13 cellular contexts compared by ENCODE assay signal in genomic region chr2:150475479-150476212, GRCh38. TPM values are rescaled to one million over a fixed set of nuclear protein-coding genes. Genes with fewer than 3 reads are reported as not detected.
DNase-seq lines count a peak whose midpoint lies in the region; ATAC-seq and TF ChIP-seq lines count a peak whose summit lies in the region.
"Had no signal": no experiment of that assay in that cellular context is flagged by ENCODE, and none has a peak within 500 bp of the region (broad histone marks: within the 10 kb centered on the region; RNA-seq: fewer than 3 reads in every experiment).

No MANE protein-coding gene starts in this region.

- H2BK120ac ChIP-seq in trophoblast cell (ENCODE audit: insufficient read depth, low read length, poor library complexity), result no peak overlapping the region

- H3K27ac Mint-ChIP-seq in brain, result peak overlapping the region; percentile 0 to 95 (median 92)
- H3K27ac Mint-ChIP-seq: activated naive CD8-positive, alpha-beta T cell had no signal

- H3K4me1 Mint-ChIP-seq in brain, result peaks cover 100% of the 10 kb centered on the region

- peak overlapping the region; percentile 69 for H3K4me2 ChIP-seq in skeletal muscle satellite cell (ENCODE audit: low read length)
- no peak overlapping the region for H3K4me2 ChIP-seq in trophoblast cell (ENCODE audit: low read length)

- H3K4me1 ChIP-seq in foreskin keratinocyte (peaks cover 75% of the 10 kb centered on the region), skeletal muscle satellite cell (ENCODE audit: control insufficient read depth, insufficient read depth, low read length) (peaks cover 94% of the 10 kb centered on the region), trophoblast cell (ENCODE audit: control insufficient read depth in 1 of 2, insufficient read depth in 2 of 2, low read length in 2 of 2) (peaks cover 6 to 14% of the 10 kb centered on the region in 2 experiments)
- H3K4me1 ChIP-seq: BE2C had no signal

- H3K27me3 ChIP-seq in foreskin keratinocyte (no peaks in the 10 kb centered on the region), skeletal muscle satellite cell (ENCODE audit: control insufficient read depth, insufficient read depth, low read length) (no peaks in the 10 kb centered on the region), trophoblast cell (ENCODE audit: insufficient read depth, low read length) (no peaks in the 10 kb centered on the region)
- H3K27me3 ChIP-seq: BE2C had no signal

- no peak overlapping the region for H4K91ac ChIP-seq in trophoblast cell (ENCODE audit: low read depth, low read length)

- peaks cover 72% of the 10 kb centered on the region for H3K36me3 ChIP-seq in skeletal muscle satellite cell (ENCODE audit: insufficient read depth, low read length)
- peaks cover 8 to 20% of the 10 kb centered on the region in 2 experiments for H3K36me3 ChIP-seq in trophoblast cell (ENCODE audit: control insufficient read depth in 1 of 2, insufficient read depth in 2 of 2, low read length in 2 of 2)

- WGBS in trophoblast cell (ENCODE audit: extremely low coverage, insufficient coverage, insufficient read length), result no CpG with 5 or more reads among the region's 6 CpGs

- H3K79me2 ChIP-seq in trophoblast cell (ENCODE audit: control insufficient read depth, insufficient read depth, low read length, poor library complexity), result no peaks in the 10 kb centered on the region

- H2AK5ac ChIP-seq in trophoblast cell (ENCODE audit: low read length), result no peak overlapping the region

- TF ChIP-seq CTCF in brain (conservative IDR thresholded peaks at IDR 0.05) (no peak), foreskin keratinocyte (conservative IDR thresholded peaks at IDR 0.05) (no peak)

- no peak overlapping the region for H2BK12ac ChIP-seq in trophoblast cell (ENCODE audit: low read length)

- no peak overlapping the region for H3K14ac ChIP-seq in trophoblast cell (ENCODE audit: low read length)

- no peak overlapping the region for H2AFZ ChIP-seq in trophoblast cell (ENCODE audit: insufficient read depth, low read length, poor library complexity)

- peak; percentile 21 for DNase-seq in EH (ENCODE audit: low read depth)
- DNase-seq in foreskin keratinocyte, result peak; percentile 9 to 15
- no peak for DNase-seq in activated naive CD4-positive, alpha-beta T cell treated with anti-CD3 and anti-CD28 coated beads, Interleukin-2, amount 50 U/mL, for 16 hours
- DNase-seq in trophoblast cell, result no peak
- DNase-seq: BE2C; effector CD8-positive, alpha-beta T cell; NCI-H2227 treated with DMSO at 0.1 percent for 48 hours; T-helper 9 cell had no signal

- peaks cover 87% of the 10 kb centered on the region for H3K36me3 Mint-ChIP-seq in brain
- H3K36me3 Mint-ChIP-seq: activated naive CD8-positive, alpha-beta T cell had no signal

- no peak overlapping the region for H2BK5ac ChIP-seq in trophoblast cell (ENCODE audit: low read depth, low read length, poor library complexity)

- H3K9me3 Mint-ChIP-seq in brain, result no peaks in the 10 kb centered on the region

- H3K9me3 ChIP-seq in skeletal muscle satellite cell (replicated peaks; ENCODE audit: low read length), result no peaks in the 10 kb centered on the region
- H3K9me3 ChIP-seq in trophoblast cell (ENCODE audit: insufficient read depth, low read depth, low read length), result no peaks in the 10 kb centered on the region
- H3K9me3 ChIP-seq: BE2C had no signal

- H4K8ac ChIP-seq in trophoblast cell (ENCODE audit: low read depth, low read length), result no peak overlapping the region

- ATAC-seq in foreskin keratinocyte, result no peak
- no peak for ATAC-seq in HG02763 (IDR thresholded peaks at IDR 0.05; ENCODE audit: unreplicated experiment)
- no peak for ATAC-seq in GM18502 (IDR thresholded peaks at IDR 0.05; ENCODE audit: poor library complexity, unreplicated experiment)

- no peak overlapping the region for H4K12ac ChIP-seq in trophoblast cell (ENCODE audit: low read depth, low read length)

- H3K79me1 ChIP-seq in trophoblast cell (ENCODE audit: low read length), result peaks cover 9% of the 10 kb centered on the region

- no peaks in the 10 kb centered on the region for H3K27me3 Mint-ChIP-seq in brain
- H3K27me3 Mint-ChIP-seq: activated naive CD8-positive, alpha-beta T cell had no signal

- H3K4ac ChIP-seq in trophoblast cell (ENCODE audit: low read depth, low read length), result no peak overlapping the region

- H3K4me3 Mint-ChIP-seq in brain, result peak overlapping the region; percentile 33 to 98 (median 75)
- H3K4me3 Mint-ChIP-seq: activated naive CD8-positive, alpha-beta T cell had no signal

- H3K4me3 ChIP-seq in skeletal muscle satellite cell (ENCODE audit: low read length), result no peak overlapping the region
- H3K4me3 ChIP-seq in trophoblast cell (ENCODE audit: low read depth, low read length), result no peak overlapping the region

- H3K23ac ChIP-seq in trophoblast cell (ENCODE audit: low read length), result no peak overlapping the region

- H3K9ac ChIP-seq in skeletal muscle satellite cell (ENCODE audit: low read depth, low read length), result peak overlapping the region; percentile 51
- no peak overlapping the region for H3K9ac ChIP-seq in trophoblast cell (ENCODE audit: low read length)

- H3K27ac ChIP-seq in foreskin keratinocyte, result peak overlapping the region; percentile 95
- no peak overlapping the region for H3K27ac ChIP-seq in trophoblast cell (ENCODE audit: low read depth, low read length)

- H3K18ac ChIP-seq in trophoblast cell (ENCODE audit: low read length), result no peak overlapping the region

RNA-seq across cellular contexts. Expression of gene RND3, which starts 11.8 kb away (rescaled TPM):
- 1.5 TPM for polyA plus RNA-seq in brain (ENCODE audit: insufficient read depth, low read depth, low replicate concordance)
- total RNA-seq in foreskin keratinocyte, result 60.8 and 61.3 TPM in 2 replicates
- polyA plus RNA-seq in foreskin keratinocyte, result 23.7 and 29.0 TPM in 2 replicates
- total RNA-seq in skeletal muscle satellite cell (2012; rRNA removed), result 148 and 312 TPM in 2 replicates
- polyA plus RNA-seq in trophoblast cell (2013), result 71.5 and 74.8 TPM in 2 replicates

Comparison
In these comparisons a context has a peak if more than half of its experiments do, and no peak if none do; other contexts are left out.
1. DNase-seq: peak in EH (single experiment) and foreskin keratinocyte (2 of 2); none in activated naive CD4-positive, alpha-beta T cell treated with anti-CD3 and anti-CD28 coated beads, Interleukin-2, amount 50 U/mL, for 16 hours (single experiment) and trophoblast cell (0 of 2).